In the genomic region with DNA sequence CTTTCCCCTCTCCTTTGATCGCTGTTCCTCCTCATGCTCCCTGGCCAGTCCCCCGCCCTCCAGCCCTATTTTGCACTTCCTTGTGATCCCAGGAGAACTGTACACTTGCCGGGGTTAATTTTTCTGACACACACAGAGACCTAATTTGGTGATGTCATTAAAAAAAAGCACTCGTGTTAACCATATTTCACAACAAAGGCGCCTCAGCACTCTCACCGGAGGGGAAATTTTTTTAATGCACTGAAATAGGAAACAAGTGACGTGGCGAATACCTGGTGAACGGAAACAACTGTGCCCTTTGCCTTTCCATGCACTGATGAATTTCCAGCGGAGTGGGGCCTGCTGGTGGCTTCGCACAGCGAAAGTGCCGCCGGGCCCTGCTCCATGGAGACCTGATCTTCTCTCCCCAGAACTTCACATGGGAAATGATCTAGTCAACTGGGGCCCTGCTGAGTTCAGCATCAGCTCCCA, we compare ENCODE assay signal across 9 cellular contexts. TPM values are rescaled to one million over a fixed set of nuclear protein-coding genes. Genes with fewer than 3 reads are reported as not detected.
A peak's percentile ranks its signal among the peaks of the same experiment; 100 is the strongest.
DNase-seq lines count a peak whose midpoint lies in the region; ATAC-seq and TF ChIP-seq lines count a peak whose summit lies in the region.
"Had no signal": no experiment of that assay in that cellular context is flagged by ENCODE, and none has a peak within 500 bp of the region (broad histone marks: within the 10 kb centered on the region; RNA-seq: fewer than 3 reads in every experiment).

No MANE protein-coding gene starts in this region.

- peaks cover 2% of the 10 kb centered on the region for H3K4me1 ChIP-seq in suprapubic skin

- H3K27ac ChIP-seq in HL-60 (replicated peaks) (peak overlapping the region; percentile 56), suprapubic skin (no peak overlapping the region)

- H3K9me3 ChIP-seq in suprapubic skin: no peaks in the 10 kb centered on the region

- TF ChIP-seq CTCF in HL-60 (IDR thresholded peaks at IDR 0.05; ENCODE audit: insufficient read depth, low read length) (no peak), suprapubic skin (IDR thresholded peaks at IDR 0.05) (no peak)

- no peak for TF ChIP-seq POLR2A in suprapubic skin (IDR thresholded peaks at IDR 0.05)

- H3K27me3 ChIP-seq in HL-60 (ENCODE audit: insufficient read depth, poor library complexity, severe bottlenecking): no peaks in the 10 kb centered on the region
- H3K27me3 ChIP-seq in suprapubic skin: peaks cover 2% of the 10 kb centered on the region

- WGBS in suprapubic skin: 72% methylated on average over 14 of the region's 14 CpGs

- no peak for TF ChIP-seq EP300 in suprapubic skin (IDR thresholded peaks at IDR 0.05)

- no peak for ATAC-seq in HG02678 (IDR thresholded peaks at IDR 0.05; ENCODE audit: unreplicated experiment)

- H3K4me3 ChIP-seq in HL-60 (replicated peaks; ENCODE audit: insufficient read depth, low read length) (no peak overlapping the region), suprapubic skin (no peak overlapping the region)

- H3K36me3 ChIP-seq in suprapubic skin: no peaks in the 10 kb centered on the region

- DNase-seq in HL-60 (ENCODE audit: low read depth in 1 of 2, low spot score in 1 of 2) (peak; percentile 39 to 72), kidney tubule cell (ENCODE audit: low spot score) (peak; percentile 73), NCI-H128 (lab: John Stamatoyannopoulos, UW; ENCODE audit: unreplicated experiment) (no peak), suprapubic skin (ENCODE audit: low spot score in 2 of 2) (no peak), T1000 (lab: John Stamatoyannopoulos, UW) (no peak)
- peak; percentile 71 for DNase-seq in activated CD8-positive, alpha-beta memory T cell treated with anti-CD3 and anti-CD28 coated beads, Interleukin-2, amount 50 U/mL, for 1 hour (ENCODE audit: extremely low read depth)
- DNase-seq in stimulated activated naive CD4-positive, alpha-beta T cell (lab: John Stamatoyannopoulos, UW): peak; percentile 59 to 87 (median 76)
- DNase-seq: NCI-H2081 had no signal

RNA-seq across cellular contexts. Expression of gene TAGAP, which starts 53.9 kb away (rescaled TPM):
- 1 to 10 TPM; 1.2 to 1.9 (median 1.5) TPM for total RNA-seq in suprapubic skin

Comparison
In these comparisons a context has a peak if more than half of its experiments do, and no peak if none do; other contexts are left out.
1. DNase-seq: peak in HL-60 (2 of 2), activated CD8-positive, alpha-beta memory T cell treated with anti-CD3 and anti-CD28 coated beads, Interleukin-2, amount 50 U/mL, for 1 hour (single experiment), kidney tubule cell (single experiment) and stimulated activated naive CD4-positive, alpha-beta T cell (6 of 6); none in NCI-H128 (single experiment), suprapubic skin (0 of 2) and T1000 (single experiment).